29 cellular contexts compared by ENCODE assay signal in the genomic region with DNA sequence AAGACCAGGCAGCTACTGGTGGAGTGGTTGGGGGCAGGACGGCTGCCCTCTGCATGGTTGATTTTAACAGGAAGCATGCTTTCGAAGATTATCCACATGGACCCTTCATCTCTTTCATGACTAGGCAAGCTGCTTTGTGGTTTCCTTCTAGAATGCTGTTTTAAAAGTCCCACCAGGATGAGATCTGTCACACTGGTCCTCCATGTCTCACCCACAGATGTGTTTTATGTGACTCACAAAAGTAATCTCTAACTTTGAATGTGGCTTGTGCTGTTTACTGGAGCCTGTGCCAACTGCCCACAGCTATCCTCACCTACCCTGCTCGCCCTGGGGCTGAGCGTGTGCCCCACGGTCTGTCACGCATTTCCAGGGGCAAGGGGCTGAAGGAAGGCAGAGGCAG.
DNase-seq lines count a peak whose midpoint lies in the region; ATAC-seq, FAIRE-seq and TF ChIP-seq lines count a peak whose summit lies in the region.
"Had no signal": no experiment of that assay in that cellular context is flagged by ENCODE, and none has a peak within 500 bp of the region (broad histone marks: within the 10 kb centered on the region; RNA-seq: fewer than 3 reads in every experiment).

No MANE protein-coding gene starts in this region.

- H3K27ac ChIP-seq in pancreas (no peak overlapping the region), vagina (no peak overlapping the region)
- H3K27ac ChIP-seq: 22Rv1, lower lobe of right lung, SJCRH30, skin epidermis, transverse colon had no signal

- no peaks in the 10 kb centered on the region for H3K4me1 ChIP-seq in pancreas
- H3K4me1 ChIP-seq in vagina = no peaks in the 10 kb centered on the region
- H3K4me1 ChIP-seq: lower lobe of right lung, transverse colon had no signal

- H3K9me3 ChIP-seq in pancreas (no peaks in the 10 kb centered on the region), vagina (no peaks in the 10 kb centered on the region)
- H3K9me3 ChIP-seq: lower lobe of right lung, SJCRH30, transverse colon had no signal

- H3K36me3 ChIP-seq in pancreas (no peaks in the 10 kb centered on the region), vagina (no peaks in the 10 kb centered on the region)
- H3K36me3 ChIP-seq: lower lobe of right lung, SJCRH30, transverse colon had no signal

- intact Hi-C loops in pancreas (cut with DNase I) = no loop called here
- intact Hi-C loops in vagina (cut with DNase I) = no loop called here
- intact Hi-C loops in cardiac septum (cut with DNase I) = no loop called here

- no peak for TF ChIP-seq POLR2A in vagina (IDR thresholded peaks at IDR 0.05)

- no peaks in the 10 kb centered on the region for H3K27me3 ChIP-seq in pancreas
- H3K27me3 ChIP-seq in vagina = no peaks in the 10 kb centered on the region
- H3K27me3 ChIP-seq: SJCRH30, transverse colon had no signal

- TF ChIP-seq CTCF in pancreas (IDR thresholded peaks at IDR 0.05) (no peak), vagina (IDR thresholded peaks at IDR 0.05) (no peak)

- 81 to 91% methylated on average over 6 of the region's 6 CpGs for WGBS in pancreas, 2 donors

- ATAC-seq in pancreas = no peak
- ATAC-seq: activated CD4-positive, CD25-positive, alpha-beta regulatory T cell treated with anti-CD3 and anti-CD28 coated beads, Interleukin-2, amount 50 U/mL, for 24 hours; activated T-cell treated with anti-CD3 and anti-CD28 coated beads, Interleukin-2, amount 50 U/mL, for 72 hours; GM12878; HepG2; lower lobe of right lung; naive thymus-derived CD8-positive, alpha-beta T cell; stimulated activated memory B cell treated with anti-CD40 and anti-IgM and Interleukin-4, amounts not matched to agents 10 μg/mL and 1 μg/mL and 100 μg/mL, for 72 hours; T-cell had no signal

- no peak for FAIRE-seq in pancreas (lab: Jason Lieb, UNC)
- FAIRE-seq: D721Med, frontal cortex, GM12878, HepG2 had no signal

- H3K4me3 ChIP-seq in pancreas = no peak overlapping the region
- no peak overlapping the region for H3K4me3 ChIP-seq in vagina
- H3K4me3 ChIP-seq: GM12878, lower lobe of right lung, SJCRH30, skin epidermis, transverse colon had no signal

- peak; percentile 62 for DNase-seq in A172 (ENCODE audit: low spot score)
- DNase-seq in H4 (ENCODE audit: low spot score) = peak; percentile 80
- DNase-seq in T1000 (lab: John Stamatoyannopoulos, UW) = peak; percentile 48
- peak; percentile 91 for DNase-seq in kidney tubule cell (ENCODE audit: low spot score)
- no peak for DNase-seq in pancreas
- DNase-seq in vagina (ENCODE audit: extremely low spot score in 2 of 2) = no peak
- no peak for DNase-seq in activated naive CD4-positive, alpha-beta T cell treated with anti-CD3 and anti-CD28 coated beads, Interleukin-2, amount 50 U/mL, for 16 hours
- no peak for DNase-seq in cardiac septum (ENCODE audit: low spot score)
- DNase-seq: activated CD4-positive, alpha-beta T cell treated with anti-CD3 and anti-CD28 coated beads, Interleukin-2, amount 50 U/mL, for 48 hours; activated T-cell treated with anti-CD3 and anti-CD28 coated beads, Interleukin-2, amount 50 U/mL, for 72 hours; DND-41; H9; lower lobe of right lung; naive thymus-derived CD8-positive, alpha-beta T cell; NCI-H1694; NCI-H446; NCI-H82; retina; SJCRH30; T-cell; transverse colon had no signal

Comparison
In these comparisons a context has a peak if more than half of its experiments do, and no peak if none do; other contexts are left out.
1. DNase-seq: peak in A172 (single experiment), H4 (single experiment), T1000 (single experiment) and kidney tubule cell (single experiment); none in pancreas (0 of 6), vagina (0 of 2), activated naive CD4-positive, alpha-beta T cell treated with anti-CD3 and anti-CD28 coated beads, Interleukin-2, amount 50 U/mL, for 16 hours (single experiment) and cardiac septum (single experiment).